ENCODE assay signal across 25 cellular contexts in genomic region chr3:55947406-55947805, GRCh38.
"Had no signal": no experiment of that assay in that cellular context is flagged by ENCODE, and none has a peak within 500 bp of the region (broad histone marks: within the 10 kb centered on the region; RNA-seq: fewer than 3 reads in every experiment).

No MANE protein-coding gene starts in this region.

- ATAC-seq: effector memory CD8-positive, alpha-beta T cell; left lobe of liver; mucosa of descending colon; naive thymus-derived CD4-positive, alpha-beta T cell; sciatic nerve; stimulated activated naive CD8-positive, alpha-beta T cell treated with anti-CD3 and anti-CD28 coated beads, Interleukin-15, amount 100 ng/mL, for 72 hours had no signal

- H3K4me1 ChIP-seq: esophagus squamous epithelium, neural progenitor cell, prostate gland, right atrium auricular region, suprapubic skin, vagina had no signal

- H3K9me3 ChIP-seq: esophagus squamous epithelium, mucosa of descending colon, prostate gland, right atrium auricular region, suprapubic skin, vagina had no signal

- H3K36me3 ChIP-seq: esophagus squamous epithelium, neural progenitor cell, prostate gland, right atrium auricular region, suprapubic skin, vagina had no signal

- H3K4me3 ChIP-seq: esophagus squamous epithelium, lung, mucosa of descending colon, neural progenitor cell, prostate gland, right atrium auricular region, smooth muscle cell, suprapubic skin, vagina had no signal

- H3K27ac ChIP-seq: esophagus squamous epithelium, neural progenitor cell, prostate gland, right atrium auricular region, suprapubic skin, vagina had no signal

- H3K27me3 ChIP-seq: esophagus squamous epithelium, neural progenitor cell, right atrium auricular region, suprapubic skin, vagina had no signal

- DNase-seq: cortex of kidney; effector memory CD8-positive, alpha-beta T cell; erythroblast; esophagus squamous epithelium; foreskin melanocyte; kidney; mesenchymal stem cell; mucosa of descending colon; naive thymus-derived CD4-positive, alpha-beta T cell; stimulated activated CD4-positive, alpha-beta T cell treated with anti-CD3 and anti-CD28 coated beads, Interleukin-12 subunit alpha, Interleukin-12 subunit beta, amount 100 ng/mL, for 4 hours; stimulated activated CD4-positive, alpha-beta T cell treated with anti-CD3 and anti-CD28 coated beads, Interleukin-1b, Interleukin-23, amount 100 ng/mL, for 48 hours; stimulated activated CD4-positive, alpha-beta T cell treated with anti-CD3 and anti-CD28 coated beads, Interleukin-4, amount 100 ng/mL, for 1 hour; stimulated activated CD8-positive, alpha-beta memory T cell treated with anti-CD3 and anti-CD28 coated beads, Interleukin-4, amount 100 ng/mL, for 48 hours; stimulated activated naive CD4-positive, alpha-beta T cell; stimulated activated naive CD8-positive, alpha-beta T cell treated with anti-CD3 and anti-CD28 coated beads, Interleukin-15, amount 100 ng/mL, for 72 hours; trophoblast cell had no signal
